In genomic region chr13:50866817-50867640, GRCh38 we compare ENCODE assay signal across 20 cellular contexts. TPM values are rescaled to one million over a fixed set of nuclear protein-coding genes. Genes with fewer than 3 reads are reported as not detected.
DNase-seq lines count a peak whose midpoint lies in the region; ATAC-seq and TF ChIP-seq lines count a peak whose summit lies in the region.
"Had no signal": no experiment of that assay in that cellular context is flagged by ENCODE, and none has a peak within 500 bp of the region (broad histone marks: within the 10 kb centered on the region; RNA-seq: fewer than 3 reads in every experiment).

No MANE protein-coding gene starts in this region.

- H3K9me3 ChIP-seq in neuronal stem cell (replicated peaks in 1 of 2; ENCODE audit: control insufficient read depth in 2 of 2, insufficient read depth in 1 of 2, low read depth in 1 of 2, low read length in 2 of 2): peaks cover 0 to 2% of the 10 kb centered on the region in 2 donors
- H3K9me3 ChIP-seq in body of pancreas: no peaks in the 10 kb centered on the region
- H3K9me3 ChIP-seq: SK-N-SH had no signal

- H3K4me1 ChIP-seq in neuronal stem cell (ENCODE audit: control insufficient read depth in 2 of 2, insufficient read depth in 1 of 2, low read depth in 1 of 2, low read length in 2 of 2) (peaks cover 2 to 3% of the 10 kb centered on the region in 2 donors), body of pancreas (no peaks in the 10 kb centered on the region)

- H3K36me3 ChIP-seq in neuronal stem cell (replicated peaks in 1 of 2; ENCODE audit: control insufficient read depth in 2 of 2, insufficient read depth in 2 of 2, low read length in 2 of 2) (no peaks in the 10 kb centered on the region), body of pancreas (replicated peaks in 1 of 2; ENCODE audit: insufficient read depth in 1 of 2, low read depth in 2 of 2) (no peaks in the 10 kb centered on the region)
- H3K36me3 ChIP-seq: BLaER1 had no signal

- H2BK12ac ChIP-seq in neuronal stem cell (ENCODE audit: low read length): no peak overlapping the region

- H2BK120ac ChIP-seq in neuronal stem cell (ENCODE audit: low read depth, low read length): no peak overlapping the region

- H3K27ac ChIP-seq in neuronal stem cell (replicated peaks; ENCODE audit: low read length) (no peak overlapping the region), body of pancreas (no peak overlapping the region)
- H3K27ac ChIP-seq: 22Rv1, BLaER1 had no signal

- H2BK15ac ChIP-seq in neuronal stem cell (ENCODE audit: low read length): no peak overlapping the region

- H2BK5ac ChIP-seq in neuronal stem cell (ENCODE audit: low read length): no peak overlapping the region

- peak overlapping the region; percentile 7 for H3K27ac Mint-ChIP-seq in activated CD4-positive, alpha-beta T cell treated with anti-CD3 and anti-CD28 coated beads, Interleukin-2, amount 10 ng/mL, durations not matched to agents 24 days and 14 days
- no peak overlapping the region for H3K27ac Mint-ChIP-seq in activated CD4-positive, alpha-beta T cell treated with anti-CD3 and anti-CD28 coated beads for 36 hours
- H3K27ac Mint-ChIP-seq in central memory CD8-positive, alpha-beta T cell (ENCODE audit: low read depth): peak overlapping the region; percentile 38

- peaks cover 1% of the 10 kb centered on the region for H3K36me3 Mint-ChIP-seq in activated CD4-positive, alpha-beta T cell treated with anti-CD3 and anti-CD28 coated beads, Interleukin-2, amount 10 ng/mL, durations not matched to agents 24 days and 14 days (ENCODE audit: low read depth)
- no peaks in the 10 kb centered on the region for H3K36me3 Mint-ChIP-seq in activated CD4-positive, alpha-beta T cell treated with anti-CD3 and anti-CD28 coated beads for 36 hours (ENCODE audit: low read depth)
- H3K36me3 Mint-ChIP-seq in central memory CD8-positive, alpha-beta T cell (ENCODE audit: insufficient read depth): no peaks in the 10 kb centered on the region

- peaks cover 35% of the 10 kb centered on the region for H3K27me3 Mint-ChIP-seq in activated CD4-positive, alpha-beta T cell treated with anti-CD3 and anti-CD28 coated beads, Interleukin-2, amount 10 ng/mL, durations not matched to agents 24 days and 14 days
- no peaks in the 10 kb centered on the region for H3K27me3 Mint-ChIP-seq in activated CD4-positive, alpha-beta T cell treated with anti-CD3 and anti-CD28 coated beads for 36 hours
- H3K27me3 Mint-ChIP-seq in central memory CD8-positive, alpha-beta T cell: peaks cover 20% of the 10 kb centered on the region

- no peak for DNase-seq in activated CD4-positive, alpha-beta T cell treated with anti-CD3 and anti-CD28 coated beads, Interleukin-2, amount 10 ng/mL, durations not matched to agents 24 days and 14 days
- no peak for DNase-seq in activated CD4-positive, alpha-beta T cell treated with anti-CD3 and anti-CD28 coated beads for 36 hours
- DNase-seq in M059J (ENCODE audit: low read depth) (peak; percentile 71), neuronal stem cell (ENCODE audit: low spot score) (no peak), NCI-H226 (no peak), body of pancreas (no peak), DMS 273 (lab: John Stamatoyannopoulos, UW; ENCODE audit: unreplicated experiment) (no peak)
- no peak for DNase-seq in central memory CD8-positive, alpha-beta T cell (ENCODE audit: low spot score in 2 of 2)
- DNase-seq: GF-D8, Kasumi-1, NCI-H1930, NCI-H2171, NCI-H446 treated with DMSO at 0.1 percent for 48 hours, NCI-H748 treated with DMSO at 0.1 percent for 48 hours, SK-N-SH had no signal

- ATAC-seq in activated CD4-positive, alpha-beta T cell treated with anti-CD3 and anti-CD28 coated beads for 36 hours: no peak
- ATAC-seq in central memory CD8-positive, alpha-beta T cell (replicated peaks; ENCODE audit: extremely low read depth, poor library complexity, severe bottlenecking): no peak
- no peak for ATAC-seq in body of pancreas
- ATAC-seq: Right ventricle myocardium inferior had no signal

- CTCF ChIA-PET in activated CD4-positive, alpha-beta T cell treated with anti-CD3 and anti-CD28 coated beads for 36 hours (lab: Charles Lee): no interaction called here

- H3K4me3 Mint-ChIP-seq in activated CD4-positive, alpha-beta T cell treated with anti-CD3 and anti-CD28 coated beads, Interleukin-2, amount 10 ng/mL, durations not matched to agents 24 days and 14 days: no peak overlapping the region
- no peak overlapping the region for H3K4me3 Mint-ChIP-seq in activated CD4-positive, alpha-beta T cell treated with anti-CD3 and anti-CD28 coated beads for 36 hours
- no peak overlapping the region for H3K4me3 Mint-ChIP-seq in central memory CD8-positive, alpha-beta T cell

- H3K4me3 ChIP-seq in neuronal stem cell (ENCODE audit: low read length in 2 of 2) (no peak overlapping the region), body of pancreas (no peak overlapping the region)
- H3K4me3 ChIP-seq: BLaER1 had no signal

- peaks cover 13% of the 10 kb centered on the region for H3K9me3 Mint-ChIP-seq in activated CD4-positive, alpha-beta T cell treated with anti-CD3 and anti-CD28 coated beads, Interleukin-2, amount 10 ng/mL, durations not matched to agents 24 days and 14 days
- peaks cover 2% of the 10 kb centered on the region for H3K9me3 Mint-ChIP-seq in activated CD4-positive, alpha-beta T cell treated with anti-CD3 and anti-CD28 coated beads for 36 hours (ENCODE audit: low read depth)
- H3K9me3 Mint-ChIP-seq in central memory CD8-positive, alpha-beta T cell: no peaks in the 10 kb centered on the region

- H4K8ac ChIP-seq in neuronal stem cell (ENCODE audit: low read depth, low read length): no peak overlapping the region

- TF ChIP-seq POLR2A in body of pancreas (IDR thresholded peaks at IDR 0.05): no peak

- H2AFZ ChIP-seq in neuronal stem cell (ENCODE audit: low read length): peak overlapping the region; percentile 56

- H3K4me1 Mint-ChIP-seq in activated CD4-positive, alpha-beta T cell treated with anti-CD3 and anti-CD28 coated beads, Interleukin-2, amount 10 ng/mL, durations not matched to agents 24 days and 14 days: peaks cover 3% of the 10 kb centered on the region
- H3K4me1 Mint-ChIP-seq in activated CD4-positive, alpha-beta T cell treated with anti-CD3 and anti-CD28 coated beads for 36 hours: no peaks in the 10 kb centered on the region
- H3K4me1 Mint-ChIP-seq in central memory CD8-positive, alpha-beta T cell: no peaks in the 10 kb centered on the region

- no peak overlapping the region for H4K91ac ChIP-seq in neuronal stem cell (ENCODE audit: low read depth, low read length, poor library complexity)

- no peak for TF ChIP-seq CTCF in body of pancreas (IDR thresholded peaks at IDR 0.05)

- POLR2A ChIA-PET in activated CD4-positive, alpha-beta T cell treated with anti-CD3 and anti-CD28 coated beads for 36 hours (lab: Charles Lee): no interaction called here

- H3K18ac ChIP-seq in neuronal stem cell (ENCODE audit: low read length): no peak overlapping the region

- H3K9ac ChIP-seq in neuronal stem cell (ENCODE audit: low read depth, low read length, poor library complexity): no peak overlapping the region
- H3K9ac ChIP-seq: BLaER1, SK-N-SH had no signal

- no peak overlapping the region for H3K14ac ChIP-seq in neuronal stem cell (ENCODE audit: low read length)

- no peak overlapping the region for H3K23ac ChIP-seq in neuronal stem cell (ENCODE audit: low read depth, low read length, poor library complexity)

- H3K79me1 ChIP-seq in neuronal stem cell (ENCODE audit: low read depth, low read length): no peaks in the 10 kb centered on the region

- no peak overlapping the region for H2AK5ac ChIP-seq in neuronal stem cell (ENCODE audit: low read depth, low read length)

- H3K4me2 ChIP-seq in neuronal stem cell (ENCODE audit: insufficient read depth, low read length, poor library complexity, severe bottlenecking): no peak overlapping the region
- H3K4me2 ChIP-seq: BLaER1, SK-N-SH had no signal

- WGBS in neuronal stem cell (ENCODE audit: extremely low coverage in 2 of 2, insufficient read length in 2 of 2, insufficient replicate concordance in 1 of 2), 2 donors: no CpG with 5 or more reads among the region's 2 CpGs
- WGBS in body of pancreas, 2 donors: 62 to 65% methylated on average over 2 of the region's 2 CpGs

- H3K4ac ChIP-seq in neuronal stem cell (ENCODE audit: low read length): no peak overlapping the region

- H3K27me3 ChIP-seq in neuronal stem cell (ENCODE audit: control insufficient read depth in 3 of 3, insufficient read depth in 3 of 3, low read depth in 1 of 3, low read length in 3 of 3) (no peaks in the 10 kb centered on the region), body of pancreas (no peaks in the 10 kb centered on the region)
- H3K27me3 ChIP-seq: BLaER1 had no signal

- intact Hi-C loops in activated CD4-positive, alpha-beta T cell treated with anti-CD3 and anti-CD28 coated beads, Interleukin-2, amount 10 ng/mL, durations not matched to agents 24 days and 14 days (cut with micrococcal nuclease): no loop called here
- intact Hi-C loops in activated CD4-positive, alpha-beta T cell treated with anti-CD3 and anti-CD28 coated beads for 36 hours (cut with DNase I, micrococcal nuclease): no loop called here
- intact Hi-C loops in body of pancreas (cut with DNase I): no loop called here

RNA-seq across cellular contexts. Expression of gene DLEU7, which starts 23.5 kb away (rescaled TPM):
- total RNA-seq in activated CD4-positive, alpha-beta T cell treated with anti-CD3 and anti-CD28 coated beads, Interleukin-2, amount 10 ng/mL, durations not matched to agents 24 days and 14 days: not detected in 2 replicates
- total RNA-seq in activated CD4-positive, alpha-beta T cell treated with anti-CD3 and anti-CD28 coated beads for 36 hours: not detected
- 0.17 TPM in 1 of 2 replicates, not detected in the other for total RNA-seq in M059J (2014; rRNA removed; shearing (Covaris generic))
- polyA plus RNA-seq in neuronal stem cell (2013, experiment 1 of 2): 0.18 TPM
- 0.17 TPM for polyA plus RNA-seq in neuronal stem cell (2013, experiment 2 of 2)
- not detected for total RNA-seq in body of pancreas
- total RNA-seq: Daoy, Right ventricle myocardium inferior had no signal
- polyA plus RNA-seq: AG04450, SK-N-SH had no signal

RNA-seq across cellular contexts. Expression of gene RNASEH2B, which starts 42.6 kb away (rescaled TPM):
- 57.9 and 61.0 TPM in 2 replicates for total RNA-seq in activated CD4-positive, alpha-beta T cell treated with anti-CD3 and anti-CD28 coated beads, Interleukin-2, amount 10 ng/mL, durations not matched to agents 24 days and 14 days
- 10 to 100 TPM; 61.8 to 88.5 TPM for total RNA-seq in activated CD4-positive, alpha-beta T cell treated with anti-CD3 and anti-CD28 coated beads for 36 hours
- total RNA-seq in M059J (2014; rRNA removed; shearing (Covaris generic)): 65.5 and 97.8 TPM in 2 replicates
- 27.8 TPM for polyA plus RNA-seq in neuronal stem cell (2013, experiment 1 of 2)
- 26.3 TPM for polyA plus RNA-seq in neuronal stem cell (2013, experiment 2 of 2)
- total RNA-seq in body of pancreas: 10 to 100 TPM; 17.1 to 34.2 TPM
